ENCODE assay signal across 11 cellular contexts in the genomic region with DNA sequence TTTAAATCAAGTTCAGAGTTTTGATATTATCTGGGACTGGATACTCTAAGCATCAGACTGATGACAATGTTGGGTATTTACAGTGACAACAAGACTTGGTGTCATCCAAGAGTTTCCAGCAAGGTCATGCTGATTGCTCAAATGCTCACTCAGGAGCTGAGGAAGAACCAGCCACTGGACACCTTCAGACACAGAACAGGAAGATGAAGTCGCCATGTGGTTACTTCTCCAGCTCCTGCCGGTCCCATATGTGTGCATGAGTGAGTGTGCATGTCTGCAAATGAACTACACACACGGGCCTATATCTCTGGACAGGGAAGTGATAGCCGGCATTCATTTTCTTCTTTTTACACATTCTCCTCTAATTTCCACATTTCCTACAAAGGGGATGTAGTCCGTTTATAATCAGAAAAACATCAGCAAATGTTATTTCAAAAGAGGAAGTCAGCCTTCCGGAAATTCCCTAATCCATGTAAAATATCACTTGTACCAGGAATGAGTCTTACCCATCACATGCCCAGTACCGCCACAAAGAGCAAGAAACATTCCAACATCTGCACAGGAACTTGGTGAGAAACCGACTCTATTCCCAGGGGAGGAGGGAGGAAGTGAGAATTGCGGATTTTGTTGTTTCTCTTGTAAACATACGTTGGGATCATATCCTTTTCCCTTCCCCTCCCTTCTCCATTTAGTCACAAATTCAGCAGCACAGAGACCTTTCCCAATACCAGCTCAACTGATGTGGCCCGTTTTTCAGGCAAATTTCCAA. TPM values are rescaled to one million over a fixed set of nuclear protein-coding genes. Genes with fewer than 3 reads are reported as not detected.
A peak's percentile ranks its signal among the peaks of the same experiment; 100 is the strongest.
DNase-seq lines count a peak whose midpoint lies in the region; ATAC-seq and TF ChIP-seq lines count a peak whose summit lies in the region.
"Had no signal": no experiment of that assay in that cellular context is flagged by ENCODE, and none has a peak within 500 bp of the region (broad histone marks: within the 10 kb centered on the region; RNA-seq: fewer than 3 reads in every experiment).

No MANE protein-coding gene starts in this region.

- no peak overlapping the region for H3K4me3 ChIP-seq in right cardiac atrium (ENCODE audit: low read length)
- H3K4me3 ChIP-seq: upper lobe of left lung had no signal

- DNase-seq in A172 (ENCODE audit: low spot score) (peak; percentile 83), H4 (ENCODE audit: low spot score) (peak; percentile 88), amniotic epithelial cell (ENCODE audit: low read depth) (peak; percentile 88), right cardiac atrium (no peak), Calu3 (no peak), NCI-H1694 treated with DMSO at 0.1 percent for 48 hours (lab: John Stamatoyannopoulos, UW) (no peak), NCI-H1048 (lab: John Stamatoyannopoulos, UW) (no peak)
- DNase-seq: activated CD8-positive, alpha-beta T cell treated with anti-CD3 and anti-CD28 coated beads for 36 hours; islet precursor cell had no signal

- peaks cover 3% of the 10 kb centered on the region for H3K4me1 ChIP-seq in right cardiac atrium (ENCODE audit: control insufficient read depth, insufficient read depth, low read length)

- no peaks in the 10 kb centered on the region for H3K4me1 Mint-ChIP-seq in Calu3 (ENCODE audit: low read depth, unreplicated experiment)

- no peaks in the 10 kb centered on the region for H3K27me3 Mint-ChIP-seq in Calu3 (ENCODE audit: unreplicated experiment)
- H3K27me3 Mint-ChIP-seq: activated CD8-positive, alpha-beta T cell treated with anti-CD3 and anti-CD28 coated beads for 36 hours had no signal

- ATAC-seq in right cardiac atrium (peak; percentile 59 to 86), HG03469 (IDR thresholded peaks at IDR 0.05; ENCODE audit: unreplicated experiment) (no peak)
- ATAC-seq: activated CD8-positive, alpha-beta T cell treated with anti-CD3 and anti-CD28 coated beads for 36 hours had no signal

- CTCF ChIA-PET in Calu3 (lab: Charles Lee) = no interaction called here

- no peak overlapping the region for H3K4me3 Mint-ChIP-seq in Calu3 (ENCODE audit: low read depth, unreplicated experiment)
- H3K4me3 Mint-ChIP-seq: activated CD8-positive, alpha-beta T cell treated with anti-CD3 and anti-CD28 coated beads for 36 hours had no signal

- no peak overlapping the region for H3K27ac Mint-ChIP-seq in Calu3 (ENCODE audit: unreplicated experiment)
- H3K27ac Mint-ChIP-seq: activated CD8-positive, alpha-beta T cell treated with anti-CD3 and anti-CD28 coated beads for 36 hours had no signal

- BruUV-seq in Calu3 (replicated peaks; lab: Mats Ljungman, UMichigan) = no TSS peak

- WGBS in right cardiac atrium = 31% methylated on average over 11 of the region's 11 CpGs

- TF ChIP-seq CTCF in Calu3 (IDR thresholded peaks at IDR 0.05; ENCODE audit: unreplicated experiment) = no peak

- H3K27ac ChIP-seq in right cardiac atrium (ENCODE audit: low read length) = no peak overlapping the region

- H3K9me3 ChIP-seq in right cardiac atrium (ENCODE audit: control insufficient read depth, low read length) = no peaks in the 10 kb centered on the region
- H3K9me3 ChIP-seq: upper lobe of left lung had no signal

- H3K36me3 Mint-ChIP-seq in Calu3 (ENCODE audit: insufficient read depth, unreplicated experiment) = no peaks in the 10 kb centered on the region

- H3K9me3 Mint-ChIP-seq in Calu3 (ENCODE audit: low read depth, unreplicated experiment) = no peaks in the 10 kb centered on the region
- H3K9me3 Mint-ChIP-seq: activated CD8-positive, alpha-beta T cell treated with anti-CD3 and anti-CD28 coated beads for 36 hours had no signal

- no peaks in the 10 kb centered on the region for H3K27me3 ChIP-seq in right cardiac atrium (ENCODE audit: control insufficient read depth, insufficient read depth)
- H3K27me3 ChIP-seq: upper lobe of left lung had no signal

- intact Hi-C loops in right cardiac atrium (cut with DNase I) (no loop called here), Calu3 (cut with micrococcal nuclease; ENCODE audit: unreplicated experiment) (no loop called here)

RNA-seq across cellular contexts. Expression of gene RFX8, which starts 10.8 kb away (rescaled TPM):
- not detected in 2 replicates for total RNA-seq in A172 (2014; rRNA removed; shearing (Covaris generic))
- 0.41 TPM in 1 of 2 replicates, not detected in the other for total RNA-seq in H4 (2014; rRNA removed; shearing (Covaris generic))
- 1 to 10 TPM in 1 of 4 donors, under 1 TPM in 3; 0.50 to 1.1 (median 0.62) TPM for total RNA-seq in right cardiac atrium
- polyA plus RNA-seq in right cardiac atrium = 0.45 TPM
- not detected in 2 replicates for total RNA-seq in Calu3 (2022)

Comparison
In these comparisons a context has a peak if more than half of its experiments do, and no peak if none do; other contexts are left out.
1. DNase-seq: peak in A172 (single experiment), H4 (single experiment) and amniotic epithelial cell (single experiment); none in right cardiac atrium (0 of 3), Calu3 (single experiment), NCI-H1694 treated with DMSO at 0.1 percent for 48 hours (single experiment) and NCI-H1048 (single experiment).